ENCODE assay signal across 8 cellular contexts in genomic region chr4:143558823-143559756, GRCh38. TPM values are rescaled to one million over a fixed set of nuclear protein-coding genes. Genes with fewer than 3 reads are reported as not detected.
DNase-seq lines count a peak whose midpoint lies in the region; ATAC-seq and TF ChIP-seq lines count a peak whose summit lies in the region.

No MANE protein-coding gene starts in this region.

- peak overlapping the region in 3 of 5 donors; percentile 28 to 81 (median 71) for H3K27ac ChIP-seq in adrenal gland
- H3K27ac ChIP-seq in right cardiac atrium (ENCODE audit: low read length) = peak overlapping the region; percentile 2
- H3K27ac ChIP-seq in uterus = peak overlapping the region; percentile 28 to 30

- H3K4me3 ChIP-seq in adrenal gland (peak overlapping the region in 3 of 4 donors; percentile 25 to 64 (median 51)), right cardiac atrium (ENCODE audit: low read length) (peak overlapping the region; percentile 43), uterus (peak overlapping the region; percentile 36 to 54)

- H3K9me3 ChIP-seq in adrenal gland (replicated peaks in 1 of 3) (no peaks in the 10 kb centered on the region), right cardiac atrium (ENCODE audit: control insufficient read depth, low read length) (no peaks in the 10 kb centered on the region), uterus (no peaks in the 10 kb centered on the region)

- peak; percentile 87 for ATAC-seq in GM21447 (IDR thresholded peaks at IDR 0.05; ENCODE audit: unreplicated experiment)
- ATAC-seq in right cardiac atrium = peak; percentile 94 to 96

- intact Hi-C loops in adrenal gland (cut with DNase I) (no loop called here), right cardiac atrium (cut with DNase I) (no loop called here), uterus (cut with DNase I; ENCODE audit: low total_unique reads) (no loop called here)

- TF ChIP-seq CTCF in adrenal gland (IDR thresholded peaks at IDR 0.05) (peak in 5 of 6 experiments; percentile 3 to 46 (median 25)), uterus (IDR thresholded peaks at IDR 0.05) (peak; percentile 26 to 50 (median 42))

- in situ Hi-C loops in KBM-7 (cut with MboI; ENCODE audit: low pct_unique_long_range_greater_than_20kb, low sequenced_read_pairs) = no loop called here

- peak; percentile 93 for DNase-seq in DMS153 treated with DMSO at 0.1 percent for 48 hours (lab: John Stamatoyannopoulos, UW; ENCODE audit: unreplicated experiment)
- peak; percentile 3 for DNase-seq in KBM-7
- DNase-seq in SW480 (ENCODE audit: low spot score) = peak; percentile 89
- peak; percentile 59 to 80 (median 70) for DNase-seq in adrenal gland
- peak; percentile 65 to 87 (median 85) for DNase-seq in right cardiac atrium
- peak; percentile 62 for DNase-seq in pulmonary artery endothelial cell (ENCODE audit: low read depth, low spot score)
- DNase-seq in uterus = peak; percentile 35 to 46

- WGBS in adrenal gland, 4 donors = 1 to 7% (median 2%) methylated on average over 14 to 57 of the region's 57 CpGs
- 1% methylated on average over 57 of the region's 57 CpGs for WGBS in right cardiac atrium

- H3K27me3 ChIP-seq in adrenal gland = no peaks in the 10 kb centered on the region
- H3K27me3 ChIP-seq in right cardiac atrium (ENCODE audit: control insufficient read depth, insufficient read depth) = no peaks in the 10 kb centered on the region
- no peaks in the 10 kb centered on the region for H3K27me3 ChIP-seq in uterus

- TF ChIP-seq POLR2A in adrenal gland (IDR thresholded peaks at IDR 0.05) = peak in 1 of 2 donors; percentile 41
- no peak for TF ChIP-seq POLR2A in uterus (IDR thresholded peaks at IDR 0.05)

- peaks cover 0 to 9% of the 10 kb centered on the region in 2 donors for H3K4me1 ChIP-seq in adrenal gland (replicated peaks in 1 of 2)
- no peaks in the 10 kb centered on the region for H3K4me1 ChIP-seq in right cardiac atrium (ENCODE audit: control insufficient read depth, insufficient read depth, low read length)
- no peaks in the 10 kb centered on the region for H3K4me1 ChIP-seq in uterus

- H3K36me3 ChIP-seq in adrenal gland (replicated peaks in 1 of 2) = peaks cover 0 to 10% of the 10 kb centered on the region in 2 donors
- no peaks in the 10 kb centered on the region for H3K36me3 ChIP-seq in uterus

RNA-seq across cellular contexts. Expression of gene SMARCA5, which starts 45.6 kb away (rescaled TPM):
- total RNA-seq in adrenal gland (10 to 100 TPM; 35.5 to 67.9 (median 59.9) TPM), right cardiac atrium (10 to 100 TPM; 28.9 to 39.0 (median 31.1) TPM), pulmonary artery endothelial cell (43.4 and 64.0 TPM in 2 replicates), uterus (10 to 100 TPM; 25.6 to 87.1 (median 63.9) TPM)
- polyA plus RNA-seq in adrenal gland (10 to 100 TPM; 13.8 to 55.0 (median 14.0) TPM), right cardiac atrium (14.9 TPM)

Comparison
In these comparisons a context has a peak if more than half of its experiments do, and no peak if none do; other contexts are left out.
1. Peak in every context shown above with its lines: DNase-seq, ATAC-seq, H3K4me3 ChIP-seq and H3K27ac ChIP-seq.
2. DNase-seq: peak in every context shown above with its lines; median percentile 93 in DMS153 treated with DMSO at 0.1 percent for 48 hours; 89 in SW480; 85 in right cardiac atrium; 70 in adrenal gland; 62 in pulmonary artery endothelial cell; 40 in uterus; 3 in KBM-7.
3. H3K27ac ChIP-seq: peak in every context shown above with its lines; median percentile 71 in adrenal gland; 29 in uterus; 2 in right cardiac atrium.